1 cellular context compared by ENCODE assay signal in the genomic region with DNA sequence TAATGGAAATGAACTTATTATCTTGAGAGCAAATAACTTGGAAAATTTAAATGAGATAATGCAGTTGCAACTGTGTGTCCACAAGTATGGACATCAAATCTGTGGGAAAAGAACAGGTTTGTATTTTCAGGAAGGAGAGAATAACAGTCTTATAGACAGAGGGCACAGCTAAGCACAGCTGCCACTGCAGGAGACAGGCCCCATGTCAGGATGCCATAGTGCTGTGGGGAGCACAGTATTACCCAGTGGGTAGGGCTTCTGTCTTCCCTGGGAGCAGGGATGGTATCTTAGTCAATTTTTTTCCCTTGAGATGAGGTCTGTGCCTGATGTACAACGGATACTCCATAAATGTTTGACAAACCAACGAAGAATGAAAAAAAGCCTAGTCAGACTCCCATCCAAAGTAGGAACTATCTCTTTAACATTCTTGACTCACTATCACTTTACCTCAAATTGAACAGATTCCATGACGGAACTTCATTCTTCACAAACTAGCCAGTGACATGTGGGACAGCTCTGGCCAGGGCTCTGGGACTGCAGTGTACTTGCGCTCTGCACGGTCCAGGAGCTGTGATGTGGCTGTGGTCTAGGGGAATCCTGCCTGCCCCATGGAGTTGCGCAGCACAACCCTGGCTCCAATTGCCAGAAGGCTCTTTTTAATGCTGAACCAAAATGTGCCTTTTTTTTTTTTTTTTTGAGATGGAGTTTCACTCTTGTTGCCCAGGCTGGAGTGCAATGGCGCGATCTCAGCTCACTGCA.
TF ChIP-seq lines count a peak whose summit lies in the region.

No MANE protein-coding gene starts in this region.

TF ChIP-seq in HepG2, 621 proteins besides CTCF, POLR2A, EP300 and RAD21 (continued from another document):
- TF ChIP-seq, protein P1, sequence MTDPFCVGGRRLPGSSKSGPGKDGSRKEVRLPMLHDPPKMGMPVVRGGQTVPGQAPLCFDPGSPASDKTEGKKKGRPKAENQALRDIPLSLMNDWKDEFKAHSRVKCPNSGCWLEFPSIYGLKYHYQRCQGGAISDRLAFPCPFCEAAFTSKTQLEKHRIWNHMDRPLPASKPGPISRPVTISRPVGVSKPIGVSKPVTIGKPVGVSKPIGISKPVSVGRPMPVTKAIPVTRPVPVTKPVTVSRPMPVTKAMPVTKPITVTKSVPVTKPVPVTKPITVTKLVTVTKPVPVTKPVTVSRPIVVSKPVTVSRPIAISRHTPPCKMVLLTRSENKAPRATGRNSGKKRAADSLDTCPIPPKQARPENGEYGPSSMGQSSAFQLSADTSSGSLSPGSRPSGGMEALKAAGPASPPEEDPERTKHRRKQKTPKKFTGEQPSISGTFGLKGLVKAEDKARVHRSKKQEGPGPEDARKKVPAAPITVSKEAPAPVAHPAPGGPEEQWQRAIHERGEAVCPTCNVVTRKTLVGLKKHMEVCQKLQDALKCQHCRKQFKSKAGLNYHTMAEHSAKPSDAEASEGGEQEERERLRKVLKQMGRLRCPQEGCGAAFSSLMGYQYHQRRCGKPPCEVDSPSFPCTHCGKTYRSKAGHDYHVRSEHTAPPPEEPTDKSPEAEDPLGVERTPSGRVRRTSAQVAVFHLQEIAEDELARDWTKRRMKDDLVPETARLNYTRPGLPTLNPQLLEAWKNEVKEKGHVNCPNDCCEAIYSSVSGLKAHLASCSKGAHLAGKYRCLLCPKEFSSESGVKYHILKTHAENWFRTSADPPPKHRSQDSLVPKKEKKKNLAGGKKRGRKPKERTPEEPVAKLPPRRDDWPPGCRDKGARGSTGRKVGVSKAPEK (CRISPR knock-in tag; IDR thresholded peaks at IDR 0.05; ENCODE audit: borderline replicate concordance), result no peak
- TF ChIP-seq, protein P2, sequence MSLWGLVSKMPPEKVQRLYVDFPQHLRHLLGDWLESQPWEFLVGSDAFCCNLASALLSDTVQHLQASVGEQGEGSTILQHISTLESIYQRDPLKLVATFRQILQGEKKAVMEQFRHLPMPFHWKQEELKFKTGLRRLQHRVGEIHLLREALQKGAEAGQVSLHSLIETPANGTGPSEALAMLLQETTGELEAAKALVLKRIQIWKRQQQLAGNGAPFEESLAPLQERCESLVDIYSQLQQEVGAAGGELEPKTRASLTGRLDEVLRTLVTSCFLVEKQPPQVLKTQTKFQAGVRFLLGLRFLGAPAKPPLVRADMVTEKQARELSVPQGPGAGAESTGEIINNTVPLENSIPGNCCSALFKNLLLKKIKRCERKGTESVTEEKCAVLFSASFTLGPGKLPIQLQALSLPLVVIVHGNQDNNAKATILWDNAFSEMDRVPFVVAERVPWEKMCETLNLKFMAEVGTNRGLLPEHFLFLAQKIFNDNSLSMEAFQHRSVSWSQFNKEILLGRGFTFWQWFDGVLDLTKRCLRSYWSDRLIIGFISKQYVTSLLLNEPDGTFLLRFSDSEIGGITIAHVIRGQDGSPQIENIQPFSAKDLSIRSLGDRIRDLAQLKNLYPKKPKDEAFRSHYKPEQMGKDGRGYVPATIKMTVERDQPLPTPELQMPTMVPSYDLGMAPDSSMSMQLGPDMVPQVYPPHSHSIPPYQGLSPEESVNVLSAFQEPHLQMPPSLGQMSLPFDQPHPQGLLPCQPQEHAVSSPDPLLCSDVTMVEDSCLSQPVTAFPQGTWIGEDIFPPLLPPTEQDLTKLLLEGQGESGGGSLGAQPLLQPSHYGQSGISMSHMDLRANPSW (CRISPR knock-in tag; IDR thresholded peaks at IDR 0.05; ENCODE audit: borderline replicate concordance), result no peak
- no peak for TF ChIP-seq NFE2L1 (CRISPR knock-in tag; IDR thresholded peaks at IDR 0.05; ENCODE audit: borderline replicate concordance)
- no peak for TF ChIP-seq ZNF431 (CRISPR knock-in tag; IDR thresholded peaks at IDR 0.05; ENCODE audit: borderline replicate concordance, low read depth)
- no peak for TF ChIP-seq RBM22 (optimal IDR thresholded peaks at IDR 0.05; ENCODE audit: low read length)
- TF ChIP-seq, protein P3, sequence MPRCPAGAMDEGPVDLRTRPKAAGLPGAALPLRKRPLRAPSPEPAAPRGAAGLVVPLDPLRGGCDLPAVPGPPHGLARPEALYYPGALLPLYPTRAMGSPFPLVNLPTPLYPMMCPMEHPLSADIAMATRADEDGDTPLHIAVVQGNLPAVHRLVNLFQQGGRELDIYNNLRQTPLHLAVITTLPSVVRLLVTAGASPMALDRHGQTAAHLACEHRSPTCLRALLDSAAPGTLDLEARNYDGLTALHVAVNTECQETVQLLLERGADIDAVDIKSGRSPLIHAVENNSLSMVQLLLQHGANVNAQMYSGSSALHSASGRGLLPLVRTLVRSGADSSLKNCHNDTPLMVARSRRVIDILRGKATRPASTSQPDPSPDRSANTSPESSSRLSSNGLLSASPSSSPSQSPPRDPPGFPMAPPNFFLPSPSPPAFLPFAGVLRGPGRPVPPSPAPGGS (CRISPR knock-in tag; IDR thresholded peaks at IDR 0.05), result no peak
- TF ChIP-seq POLR2G (IDR thresholded peaks at IDR 0.05; ENCODE audit: low read depth, low read length), result no peak
- TF ChIP-seq HNRNPK (IDR thresholded peaks at IDR 0.05; ENCODE audit: low read depth, low read length, poor library complexity, severe bottlenecking), result no peak
- no peak for TF ChIP-seq HCFC1 (IDR thresholded peaks at IDR 0.05; ENCODE audit: low read depth, low read length)
